ENCODE assay signal across 1 cellular context in genomic region chr19:1094655-1094977, GRCh38.
TF ChIP-seq lines count a peak whose summit lies in the region.

No MANE protein-coding gene starts in this region.

TF ChIP-seq in HCT116, 20 proteins besides CTCF, POLR2A, EP300 and RAD21 (continued from another document):
- TF ChIP-seq ZBTB33 (IDR thresholded peaks at IDR 0.05; ENCODE audit: extremely low read depth, insufficient replicate concordance, low read length): no peak
- TF ChIP-seq FOSL1 (IDR thresholded peaks at IDR 0.05; ENCODE audit: low read depth): no peak
- no peak for TF ChIP-seq ZNF274 (IDR thresholded peaks at IDR 0.05; ENCODE audit: low read depth, low read length)
- TF ChIP-seq, protein P1, sequence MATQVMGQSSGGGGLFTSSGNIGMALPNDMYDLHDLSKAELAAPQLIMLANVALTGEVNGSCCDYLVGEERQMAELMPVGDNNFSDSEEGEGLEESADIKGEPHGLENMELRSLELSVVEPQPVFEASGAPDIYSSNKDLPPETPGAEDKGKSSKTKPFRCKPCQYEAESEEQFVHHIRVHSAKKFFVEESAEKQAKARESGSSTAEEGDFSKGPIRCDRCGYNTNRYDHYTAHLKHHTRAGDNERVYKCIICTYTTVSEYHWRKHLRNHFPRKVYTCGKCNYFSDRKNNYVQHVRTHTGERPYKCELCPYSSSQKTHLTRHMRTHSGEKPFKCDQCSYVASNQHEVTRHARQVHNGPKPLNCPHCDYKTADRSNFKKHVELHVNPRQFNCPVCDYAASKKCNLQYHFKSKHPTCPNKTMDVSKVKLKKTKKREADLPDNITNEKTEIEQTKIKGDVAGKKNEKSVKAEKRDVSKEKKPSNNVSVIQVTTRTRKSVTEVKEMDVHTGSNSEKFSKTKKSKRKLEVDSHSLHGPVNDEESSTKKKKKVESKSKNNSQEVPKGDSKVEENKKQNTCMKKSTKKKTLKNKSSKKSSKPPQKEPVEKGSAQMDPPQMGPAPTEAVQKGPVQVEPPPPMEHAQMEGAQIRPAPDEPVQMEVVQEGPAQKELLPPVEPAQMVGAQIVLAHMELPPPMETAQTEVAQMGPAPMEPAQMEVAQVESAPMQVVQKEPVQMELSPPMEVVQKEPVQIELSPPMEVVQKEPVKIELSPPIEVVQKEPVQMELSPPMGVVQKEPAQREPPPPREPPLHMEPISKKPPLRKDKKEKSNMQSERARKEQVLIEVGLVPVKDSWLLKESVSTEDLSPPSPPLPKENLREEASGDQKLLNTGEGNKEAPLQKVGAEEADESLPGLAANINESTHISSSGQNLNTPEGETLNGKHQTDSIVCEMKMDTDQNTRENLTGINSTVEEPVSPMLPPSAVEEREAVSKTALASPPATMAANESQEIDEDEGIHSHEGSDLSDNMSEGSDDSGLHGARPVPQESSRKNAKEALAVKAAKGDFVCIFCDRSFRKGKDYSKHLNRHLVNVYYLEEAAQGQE (IDR thresholded peaks at IDR 0.05; ENCODE audit: low read depth): no peak
- no peak for TF ChIP-seq EZH2phosphoT487 (IDR thresholded peaks at IDR 0.05; ENCODE audit: borderline replicate concordance)
- no peak for TF ChIP-seq SRF (IDR thresholded peaks at IDR 0.05; ENCODE audit: low read depth)
- no peak for TF ChIP-seq CEBPB (IDR thresholded peaks at IDR 0.05; ENCODE audit: low read depth)
- no peak for TF ChIP-seq MAX (IDR thresholded peaks at IDR 0.05)
- TF ChIP-seq SP1 (IDR thresholded peaks at IDR 0.05; ENCODE audit: low read depth): no peak
- TF ChIP-seq CBX3 (IDR thresholded peaks at IDR 0.05; ENCODE audit: low read depth): no peak
- TF ChIP-seq TCF7L2 (IDR thresholded peaks at IDR 0.05; ENCODE audit: borderline replicate concordance, extremely low read depth, insufficient read depth, insufficient read length): no peak
- TF ChIP-seq ELF1 (IDR thresholded peaks at IDR 0.05; ENCODE audit: borderline replicate concordance, low read depth): no peak
- no peak for TF ChIP-seq YY1 (IDR thresholded peaks at IDR 0.05; ENCODE audit: extremely low read depth, insufficient replicate concordance, low read depth, low read length)
- no peak for TF ChIP-seq POLR2AphosphoS5 (IDR thresholded peaks at IDR 0.05; ENCODE audit: low read depth, low read length)
- no peak for TF ChIP-seq EGR1 (IDR thresholded peaks at IDR 0.05; ENCODE audit: low read depth)
- TF ChIP-seq SIN3A (IDR thresholded peaks at IDR 0.05; ENCODE audit: low read depth): no peak
TF ChIP-seq in HCT116: peak in this region for 0.
